Comparison of ENCODE assay signal across 14 cellular contexts in genomic region chr5:9348296-9348996, GRCh38.
DNase-seq lines count a peak whose midpoint lies in the region; ATAC-seq, FAIRE-seq and TF ChIP-seq lines count a peak whose summit lies in the region.
"Had no signal": no experiment of that assay in that cellular context is flagged by ENCODE, and none has a peak within 500 bp of the region (broad histone marks: within the 10 kb centered on the region; RNA-seq: fewer than 3 reads in every experiment).

No MANE protein-coding gene starts in this region.

- dilution Hi-C loops in mammary epithelial cell (cut with HindIII; ENCODE audit: low sequenced_read_pairs), result no loop called here

- H3K27me3 Mint-ChIP-seq in natural killer cell treated with Interleukin-12 subunit alpha and Interleukin-12 subunit beta and Interleukin-15 and Interleukin-18, amount 100 ng/mL, for 72 hours, result no peaks in the 10 kb centered on the region
- no peaks in the 10 kb centered on the region for H3K27me3 Mint-ChIP-seq in stimulated activated memory B cell treated with anti-CD40 and anti-IgM and Interleukin-4, amounts not matched to agents 10 μg/mL and 1 μg/mL and 100 μg/mL, for 72 hours
- H3K27me3 Mint-ChIP-seq: activated naive CD4-positive, alpha-beta T cell treated with anti-CD3 and anti-CD28 coated beads, Interleukin-2, amount 10 ng/mL, durations not matched to agents 7 days and 5 days had no signal

- peak; percentile 91 for FAIRE-seq in HTR-8/SVneo (lab: Jason Lieb, UNC)

- H4K20me1 ChIP-seq in mammary epithelial cell (ENCODE audit: insufficient read depth, low read length), result no peaks in the 10 kb centered on the region

- H3K27ac ChIP-seq in mammary epithelial cell (ENCODE audit: insufficient read depth, low read depth, low read length), result peak overlapping the region; percentile 68
- H3K27ac ChIP-seq: dorsolateral prefrontal cortex had no signal

- no peaks in the 10 kb centered on the region for H3K79me2 ChIP-seq in mammary epithelial cell (ENCODE audit: insufficient read depth, low read length)

- H3K9me3 ChIP-seq in mammary epithelial cell (replicated peaks; ENCODE audit: insufficient read depth, low read length), result no peaks in the 10 kb centered on the region

- POLR2A ChIA-PET in AG04449 (lab: Yijun Ruan, JAX), result interaction anchor here (1.1 kb wide), 1 partner anchor 11 kb away, joined by 4 read pairs; no protein-coding TSS in a partner anchor

- H2AFZ ChIP-seq in mammary epithelial cell (ENCODE audit: low read depth, low read length), result peak overlapping the region; percentile 64

- DNase-seq in AG04449 (ENCODE audit: low read depth, low spot score) (peak; percentile 82), HTR-8/SVneo (ENCODE audit: insufficient read length, low spot score) (peak; percentile 78), mammary epithelial cell (peak; percentile 77), kidney tubule cell (ENCODE audit: low spot score) (peak; percentile 61), iPS-NIHi7 (ENCODE audit: extremely low spot score) (no peak)
- no peak for DNase-seq in natural killer cell treated with Interleukin-12 subunit alpha and Interleukin-12 subunit beta and Interleukin-15 and Interleukin-18, amount 100 ng/mL, for 72 hours (ENCODE audit: low spot score)
- DNase-seq: activated naive CD4-positive, alpha-beta T cell treated with anti-CD3 and anti-CD28 coated beads, Interleukin-2, amount 10 ng/mL, durations not matched to agents 7 days and 5 days; AML-193; dorsolateral prefrontal cortex; NCI-H2107; right cardiac atrium; T-helper 9 cell had no signal

- intact Hi-C loops in mammary epithelial cell (cut with micrococcal nuclease), result loop anchor here (10.0 kb wide), 1 partner anchor 114 kb away; no protein-coding TSS in a partner anchor

- no peaks in the 10 kb centered on the region for H3K36me3 Mint-ChIP-seq in natural killer cell treated with Interleukin-12 subunit alpha and Interleukin-12 subunit beta and Interleukin-15 and Interleukin-18, amount 100 ng/mL, for 72 hours
- H3K36me3 Mint-ChIP-seq in stimulated activated memory B cell treated with anti-CD40 and anti-IgM and Interleukin-4, amounts not matched to agents 10 μg/mL and 1 μg/mL and 100 μg/mL, for 72 hours, result no peaks in the 10 kb centered on the region
- H3K36me3 Mint-ChIP-seq: activated naive CD4-positive, alpha-beta T cell treated with anti-CD3 and anti-CD28 coated beads, Interleukin-2, amount 10 ng/mL, durations not matched to agents 7 days and 5 days had no signal

- TF ChIP-seq CTCF in AG04449 (IDR thresholded peaks at IDR 0.05; ENCODE audit: insufficient read depth, low read length, missing control alignments) (no peak), mammary epithelial cell (conservative IDR thresholded peaks at IDR 0.05 in 1 of 2, IDR thresholded peaks at IDR 0.05 in 1 of 2; ENCODE audit: extremely low read depth in 1 of 2, insufficient read depth in 1 of 2, low read depth in 1 of 2, low read length in 2 of 2) (no peak)

- H3K4me3 Mint-ChIP-seq in natural killer cell treated with Interleukin-12 subunit alpha and Interleukin-12 subunit beta and Interleukin-15 and Interleukin-18, amount 100 ng/mL, for 72 hours, result no peak overlapping the region
- H3K4me3 Mint-ChIP-seq in stimulated activated memory B cell treated with anti-CD40 and anti-IgM and Interleukin-4, amounts not matched to agents 10 μg/mL and 1 μg/mL and 100 μg/mL, for 72 hours, result no peak overlapping the region
- H3K4me3 Mint-ChIP-seq: activated naive CD4-positive, alpha-beta T cell treated with anti-CD3 and anti-CD28 coated beads, Interleukin-2, amount 10 ng/mL, durations not matched to agents 7 days and 5 days had no signal

- 4% methylated on average over 5 of the region's 5 CpGs for WGBS in mammary epithelial cell (ENCODE audit: low coverage, missing lambda C conversion rate)

- H3K4me2 ChIP-seq in mammary epithelial cell (ENCODE audit: insufficient read depth, low read depth, low read length), result peak overlapping the region; percentile 70

- no peaks in the 10 kb centered on the region for H3K27me3 ChIP-seq in mammary epithelial cell (ENCODE audit: insufficient read depth, low read length)
- H3K27me3 ChIP-seq: dorsolateral prefrontal cortex had no signal

- no peak overlapping the region for H3K27ac Mint-ChIP-seq in natural killer cell treated with Interleukin-12 subunit alpha and Interleukin-12 subunit beta and Interleukin-15 and Interleukin-18, amount 100 ng/mL, for 72 hours
- no peak overlapping the region for H3K27ac Mint-ChIP-seq in stimulated activated memory B cell treated with anti-CD40 and anti-IgM and Interleukin-4, amounts not matched to agents 10 μg/mL and 1 μg/mL and 100 μg/mL, for 72 hours
- H3K27ac Mint-ChIP-seq: activated naive CD4-positive, alpha-beta T cell treated with anti-CD3 and anti-CD28 coated beads, Interleukin-2, amount 10 ng/mL, durations not matched to agents 7 days and 5 days had no signal

- no peak overlapping the region for H3K4me3 ChIP-seq in AG04449 (ENCODE audit: low read depth, low read length)
- no peak overlapping the region for H3K4me3 ChIP-seq in mammary epithelial cell (replicated peaks in 1 of 3; ENCODE audit: insufficient read depth in 1 of 3, low read depth in 2 of 3, low read length in 3 of 3)
- H3K4me3 ChIP-seq: dorsolateral prefrontal cortex had no signal

- no peaks in the 10 kb centered on the region for H3K36me3 ChIP-seq in mammary epithelial cell (ENCODE audit: insufficient read depth, low read length)

- in situ Hi-C loops in mammary epithelial cell (cut with MboI; ENCODE audit: low sequenced_read_pairs in 2 of 2), result no loop called here

- H3K4me1 Mint-ChIP-seq in natural killer cell treated with Interleukin-12 subunit alpha and Interleukin-12 subunit beta and Interleukin-15 and Interleukin-18, amount 100 ng/mL, for 72 hours (ENCODE audit: low read depth in 2 of 2), result no peaks in the 10 kb centered on the region
- H3K4me1 Mint-ChIP-seq in stimulated activated memory B cell treated with anti-CD40 and anti-IgM and Interleukin-4, amounts not matched to agents 10 μg/mL and 1 μg/mL and 100 μg/mL, for 72 hours, result no peaks in the 10 kb centered on the region
- H3K4me1 Mint-ChIP-seq: activated naive CD4-positive, alpha-beta T cell treated with anti-CD3 and anti-CD28 coated beads, Interleukin-2, amount 10 ng/mL, durations not matched to agents 7 days and 5 days had no signal

- BruUV-seq in mammary epithelial cell (replicated peaks; lab: Mats Ljungman, UMichigan), result no TSS peak

- CTCF ChIA-PET in AG04449 (lab: Yijun Ruan, JAX), result interaction anchor here (1.1 kb wide), 1 partner anchor 10 kb away, joined by 5 read pairs; no protein-coding TSS in a partner anchor
- CTCF ChIA-PET in mammary epithelial cell (lab: Charles Lee; ENCODE audit: low non-redundant PET), result no interaction called here

- H3K9ac ChIP-seq in mammary epithelial cell (ENCODE audit: insufficient read depth, low read length), result peak overlapping the region; percentile 26

- H3K4me1 ChIP-seq in mammary epithelial cell (ENCODE audit: insufficient read depth, low read length), result peaks cover 34% of the 10 kb centered on the region

- H3K9me3 Mint-ChIP-seq in natural killer cell treated with Interleukin-12 subunit alpha and Interleukin-12 subunit beta and Interleukin-15 and Interleukin-18, amount 100 ng/mL, for 72 hours, result peaks cover 3% of the 10 kb centered on the region
- H3K9me3 Mint-ChIP-seq in stimulated activated memory B cell treated with anti-CD40 and anti-IgM and Interleukin-4, amounts not matched to agents 10 μg/mL and 1 μg/mL and 100 μg/mL, for 72 hours, result peaks cover 6% of the 10 kb centered on the region

- no peak for ATAC-seq in HG03521 (IDR thresholded peaks at IDR 0.05; ENCODE audit: unreplicated experiment)
- no peak for ATAC-seq in natural killer cell treated with Interleukin-12 subunit alpha and Interleukin-12 subunit beta and Interleukin-15 and Interleukin-18, amount 100 ng/mL, for 72 hours
- no peak for ATAC-seq in stimulated activated memory B cell treated with anti-CD40 and anti-IgM and Interleukin-4, amounts not matched to agents 10 μg/mL and 1 μg/mL and 100 μg/mL, for 72 hours

Comparison
In these comparisons a context has a peak if more than half of its experiments do, and no peak if none do; other contexts are left out.
1. DNase-seq: peak in AG04449 (single experiment), HTR-8/SVneo (single experiment), mammary epithelial cell (single experiment) and kidney tubule cell (single experiment); none in natural killer cell treated with Interleukin-12 subunit alpha and Interleukin-12 subunit beta and Interleukin-15 and Interleukin-18, amount 100 ng/mL, for 72 hours (single experiment) and iPS-NIHi7 (single experiment).